19 cellular contexts compared by ENCODE assay signal in the genomic region with DNA sequence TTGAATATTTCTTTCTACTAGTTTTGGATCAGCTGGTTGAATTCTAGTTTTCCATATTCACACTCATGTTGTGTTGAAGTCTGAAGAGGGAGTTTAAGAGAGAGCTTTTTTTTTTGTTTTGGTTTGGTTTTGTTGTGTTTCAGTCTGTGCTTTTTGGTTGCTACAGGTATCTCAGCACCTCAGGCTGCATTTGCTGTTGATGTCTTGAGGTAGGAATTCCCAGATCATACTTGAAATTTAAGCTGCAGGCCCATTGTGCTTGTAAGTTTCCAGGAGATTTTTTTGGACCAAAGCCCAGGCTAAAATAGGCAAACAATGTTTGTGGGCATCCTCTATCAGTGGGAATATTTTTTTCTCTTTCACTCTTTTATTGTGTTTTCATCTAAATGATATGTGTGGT.
DNase-seq lines count a peak whose midpoint lies in the region; ATAC-seq, FAIRE-seq and TF ChIP-seq lines count a peak whose summit lies in the region.
"Had no signal": no experiment of that assay in that cellular context is flagged by ENCODE, and none has a peak within 500 bp of the region (broad histone marks: within the 10 kb centered on the region; RNA-seq: fewer than 3 reads in every experiment).

No MANE protein-coding gene starts in this region.

- H3K4me3 Mint-ChIP-seq in MCF 10A (ENCODE audit: unreplicated experiment), result no peak overlapping the region
- H3K4me3 Mint-ChIP-seq: CD4-positive, CD25-positive, alpha-beta regulatory T cell had no signal

- no peak for TF ChIP-seq POLR2A in HepG2 (IDR thresholded peaks at IDR 0.05; ENCODE audit: insufficient read depth in 1 of 2, low read depth in 2 of 2, low read length in 2 of 2)

- H3K27ac ChIP-seq in mammary epithelial cell (ENCODE audit: insufficient read depth, low read depth, low read length), result no peak overlapping the region
- no peak overlapping the region for H3K27ac ChIP-seq in HepG2 (ENCODE audit: extremely low read length, insufficient read depth, low read length)

- no peaks in the 10 kb centered on the region for H4K20me1 ChIP-seq in mammary epithelial cell (ENCODE audit: insufficient read depth, low read length)
- no peaks in the 10 kb centered on the region for H4K20me1 ChIP-seq in HepG2 (ENCODE audit: insufficient read depth, low read length)

- TF ChIP-seq RAD21 in HepG2 (CRISPR knock-in tag; IDR thresholded peaks at IDR 0.05), result no peak

- TF ChIP-seq CTCF in MCF 10A (IDR thresholded peaks at IDR 0.05; ENCODE audit: unreplicated experiment) (no peak), mammary epithelial cell (conservative IDR thresholded peaks at IDR 0.05 in 1 of 2, IDR thresholded peaks at IDR 0.05 in 1 of 2; ENCODE audit: extremely low read depth in 1 of 2, insufficient read depth in 1 of 2, low read depth in 1 of 2, low read length in 2 of 2) (no peak), HepG2 (CRISPR knock-in tag; IDR thresholded peaks at IDR 0.05) (no peak)

- no peaks in the 10 kb centered on the region for H3K4me1 Mint-ChIP-seq in MCF 10A (ENCODE audit: insufficient read depth, unreplicated experiment)
- H3K4me1 Mint-ChIP-seq: CD4-positive, CD25-positive, alpha-beta regulatory T cell had no signal

- POLR2A ChIA-PET in MCF 10A (lab: Yijun Ruan, JAX), result no interaction called here
- POLR2A ChIA-PET in HepG2 (lab: Yijun Ruan, JAX), result no interaction called here

- no peak for TF ChIP-seq EP300 in HepG2 (IDR thresholded peaks at IDR 0.05; ENCODE audit: low read depth in 2 of 2, low read length in 2 of 2)
- no peak for TF ChIP-seq EP300 in HepG2 (CRISPR knock-in tag; IDR thresholded peaks at IDR 0.05; ENCODE audit: borderline replicate concordance)

- no peaks in the 10 kb centered on the region for H3K36me3 Mint-ChIP-seq in MCF 10A (ENCODE audit: insufficient read depth, unreplicated experiment)
- H3K36me3 Mint-ChIP-seq: CD4-positive, CD25-positive, alpha-beta regulatory T cell had no signal

- H3K9me3 Mint-ChIP-seq in MCF 10A (ENCODE audit: unreplicated experiment), result peaks cover 4% of the 10 kb centered on the region

- DNase-seq in MCF 10A (ENCODE audit: unreplicated experiment) (peak; percentile 42), mammary epithelial cell (no peak), amniotic epithelial cell (ENCODE audit: low read depth) (peak; percentile 11), glomerular visceral epithelial cell (ENCODE audit: extremely low spot score) (peak; percentile 21), HepG2 (ENCODE audit: low spot score) (no peak), DMS79 (lab: John Stamatoyannopoulos, UW) (no peak)
- no peak for DNase-seq in NK-92 treated with Interleukin-12 subunit alpha and Interleukin-12 subunit beta, amount 100 ng/mL, for 24 hours (lab: John Stamatoyannopoulos, UW)
- DNase-seq: AML-193; Calu3; CD4-positive, CD25-positive, alpha-beta regulatory T cell; DND-41; GF-D8; NCI-H1436; NCI-H510A; SK-N-SH had no signal

- dilution Hi-C loops in mammary epithelial cell (cut with HindIII; ENCODE audit: low sequenced_read_pairs), result no loop called here

- H3K27me3 ChIP-seq in mammary epithelial cell (ENCODE audit: insufficient read depth, low read length) (no peaks in the 10 kb centered on the region), HepG2 (ENCODE audit: control insufficient read depth in 1 of 2, insufficient read depth in 2 of 2, low read length in 2 of 2) (no peaks in the 10 kb centered on the region)

- H2AFZ ChIP-seq in mammary epithelial cell (ENCODE audit: low read depth, low read length) (no peak overlapping the region), HepG2 (ENCODE audit: low read length) (no peak overlapping the region)

- intact Hi-C loops in MCF 10A (cut with micrococcal nuclease), result no loop called here
- intact Hi-C loops in mammary epithelial cell (cut with micrococcal nuclease), result no loop called here
- intact Hi-C loops in HepG2 (cut with micrococcal nuclease; ENCODE audit: unreplicated experiment), result no loop called here

- H3K9me3 ChIP-seq in mammary epithelial cell (replicated peaks; ENCODE audit: insufficient read depth, low read length) (no peaks in the 10 kb centered on the region), HepG2 (ENCODE audit: low read length) (no peaks in the 10 kb centered on the region)
- H3K9me3 ChIP-seq: HAP-1, SK-N-SH had no signal

- BruUV-seq in MCF 10A (replicated peaks; lab: Mats Ljungman, UMichigan) (no TSS peak), mammary epithelial cell (replicated peaks; lab: Mats Ljungman, UMichigan) (no TSS peak), HepG2 (replicated peaks; lab: Mats Ljungman, UMichigan) (no TSS peak)

- no peaks in the 10 kb centered on the region for H3K79me2 ChIP-seq in mammary epithelial cell (ENCODE audit: insufficient read depth, low read length)
- H3K79me2 ChIP-seq in HepG2 (ENCODE audit: insufficient read depth, low read length), result no peaks in the 10 kb centered on the region

- H3K4me2 ChIP-seq in mammary epithelial cell (ENCODE audit: insufficient read depth, low read depth, low read length), result no peak overlapping the region
- H3K4me2 ChIP-seq in HepG2 (ENCODE audit: low read depth, low read length), result no peak overlapping the region
- H3K4me2 ChIP-seq: SK-N-SH had no signal

- H3K27me3 Mint-ChIP-seq in MCF 10A (ENCODE audit: insufficient read depth, unreplicated experiment), result no peaks in the 10 kb centered on the region
- H3K27me3 Mint-ChIP-seq: CD4-positive, CD25-positive, alpha-beta regulatory T cell had no signal

- CTCF ChIA-PET in MCF 10A (lab: Yijun Ruan, JAX), result interaction anchor here (0.6 kb wide), 1 partner anchor 1768 kb away, joined by 3 read pairs; no protein-coding TSS in a partner anchor
- CTCF ChIA-PET in mammary epithelial cell (lab: Charles Lee; ENCODE audit: low non-redundant PET), result no interaction called here
- CTCF ChIA-PET in HepG2 (lab: Yijun Ruan, JAX; ENCODE audit: low intra/inter-chr PET ratio, low total read pairs), result no interaction called here

- FAIRE-seq in HepG2 (lab: Jason Lieb, UNC), result no peak
- FAIRE-seq: GM19239 had no signal

- in situ Hi-C loops in mammary epithelial cell (cut with MboI; ENCODE audit: low sequenced_read_pairs in 2 of 2) (no loop called here), HepG2 (cut with HindIII; ENCODE audit: extremely low pct_ligation_motif_present, low pct_unique_long_range_greater_than_20kb) (no loop called here)

- H3K27ac Mint-ChIP-seq in MCF 10A (ENCODE audit: low read depth, unreplicated experiment), result no peak overlapping the region
- H3K27ac Mint-ChIP-seq: CD4-positive, CD25-positive, alpha-beta regulatory T cell had no signal

- no peak for ATAC-seq in HepG2
- ATAC-seq: Panc1, Right ventricle myocardium inferior had no signal

- H3K4me3 ChIP-seq in mammary epithelial cell (replicated peaks in 1 of 3; ENCODE audit: insufficient read depth in 1 of 3, low read depth in 2 of 3, low read length in 3 of 3) (no peak overlapping the region), HepG2 (replicated peaks in 1 of 3; ENCODE audit: insufficient read depth in 1 of 3, low read depth in 2 of 3, low read length in 3 of 3) (no peak overlapping the region)
- H3K4me3 ChIP-seq: HAP-1 had no signal

- H3K36me3 ChIP-seq in mammary epithelial cell (ENCODE audit: insufficient read depth, low read length) (no peaks in the 10 kb centered on the region), HepG2 (replicated peaks in 1 of 2; ENCODE audit: control insufficient read depth in 1 of 2, insufficient read depth in 2 of 2, low read length in 2 of 2) (no peaks in the 10 kb centered on the region)
- H3K36me3 ChIP-seq: HAP-1 had no signal

- H3K4me1 ChIP-seq in mammary epithelial cell (ENCODE audit: insufficient read depth, low read length) (no peaks in the 10 kb centered on the region), HepG2 (ENCODE audit: insufficient read depth, low read length) (no peaks in the 10 kb centered on the region)

- H3K9ac ChIP-seq in mammary epithelial cell (ENCODE audit: insufficient read depth, low read length), result no peak overlapping the region
- no peak overlapping the region for H3K9ac ChIP-seq in HepG2 (ENCODE audit: insufficient read depth, low read depth, low read length)
- H3K9ac ChIP-seq: SK-N-SH had no signal

TF ChIP-seq in HepG2, 621 proteins besides CTCF, POLR2A, EP300 and RAD21 (continues in another document):
- TF ChIP-seq EHMT2 (IDR thresholded peaks at IDR 0.05; ENCODE audit: borderline replicate concordance, low read depth, low read length) (no peak), ZNF282 (IDR thresholded peaks at IDR 0.05; ENCODE audit: partially characterized antibody) (no peak), FOXJ3 (CRISPR knock-in tag; IDR thresholded peaks at IDR 0.05; ENCODE audit: borderline replicate concordance) (no peak), ASH2L (IDR thresholded peaks at IDR 0.05; ENCODE audit: insufficient read length, low read depth, low read length) (no peak), GTF2F1 (IDR thresholded peaks at IDR 0.05; ENCODE audit: low read length) (no peak), ZNF703 (CRISPR knock-in tag; IDR thresholded peaks at IDR 0.05; ENCODE audit: borderline replicate concordance) (no peak), DNMT3B (CRISPR knock-in tag; conservative IDR thresholded peaks at IDR 0.05) (no peak)
- TF ChIP-seq, protein P1, sequence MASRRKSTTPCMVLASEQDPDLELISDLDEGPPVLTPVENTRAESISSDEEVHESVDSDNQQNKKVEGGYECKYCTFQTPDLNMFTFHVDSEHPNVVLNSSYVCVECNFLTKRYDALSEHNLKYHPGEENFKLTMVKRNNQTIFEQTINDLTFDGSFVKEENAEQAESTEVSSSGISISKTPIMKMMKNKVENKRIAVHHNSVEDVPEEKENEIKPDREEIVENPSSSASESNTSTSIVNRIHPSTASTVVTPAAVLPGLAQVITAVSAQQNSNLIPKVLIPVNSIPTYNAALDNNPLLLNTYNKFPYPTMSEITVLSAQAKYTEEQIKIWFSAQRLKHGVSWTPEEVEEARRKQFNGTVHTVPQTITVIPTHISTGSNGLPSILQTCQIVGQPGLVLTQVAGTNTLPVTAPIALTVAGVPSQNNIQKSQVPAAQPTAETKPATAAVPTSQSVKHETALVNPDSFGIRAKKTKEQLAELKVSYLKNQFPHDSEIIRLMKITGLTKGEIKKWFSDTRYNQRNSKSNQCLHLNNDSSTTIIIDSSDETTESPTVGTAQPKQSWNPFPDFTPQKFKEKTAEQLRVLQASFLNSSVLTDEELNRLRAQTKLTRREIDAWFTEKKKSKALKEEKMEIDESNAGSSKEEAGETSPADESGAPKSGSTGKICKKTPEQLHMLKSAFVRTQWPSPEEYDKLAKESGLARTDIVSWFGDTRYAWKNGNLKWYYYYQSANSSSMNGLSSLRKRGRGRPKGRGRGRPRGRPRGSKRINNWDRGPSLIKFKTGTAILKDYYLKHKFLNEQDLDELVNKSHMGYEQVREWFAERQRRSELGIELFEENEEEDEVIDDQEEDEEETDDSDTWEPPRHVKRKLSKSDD (CRISPR knock-in tag; IDR thresholded peaks at IDR 0.05; ENCODE audit: low read depth), result no peak

Comparison
In these comparisons a context has a peak if more than half of its experiments do, and no peak if none do; other contexts are left out.
1. DNase-seq: peak in MCF 10A (single experiment), amniotic epithelial cell (single experiment) and glomerular visceral epithelial cell (single experiment); none in mammary epithelial cell (single experiment), NK-92 treated with Interleukin-12 subunit alpha and Interleukin-12 subunit beta, amount 100 ng/mL, for 24 hours (single experiment), HepG2 (single experiment) and DMS79 (single experiment).